In genomic region chr2:15941970-15942710, GRCh38 we compare ENCODE assay signal across 8 cellular contexts. TPM values are rescaled to one million over a fixed set of nuclear protein-coding genes. Genes with fewer than 3 reads are reported as not detected.
DNase-seq lines count a peak whose midpoint lies in the region; ATAC-seq and TF ChIP-seq lines count a peak whose summit lies in the region.

No MANE protein-coding gene starts in this region.

- no peak overlapping the region for H3K27ac ChIP-seq in effector memory CD4-positive, alpha-beta T cell (ENCODE audit: insufficient read depth, low read length, poor library complexity, severe bottlenecking)
- no peak overlapping the region for H3K27ac ChIP-seq in naive thymus-derived CD4-positive, alpha-beta T cell (ENCODE audit: low read depth, low read length)

- CTCF ChIA-PET in Calu3 (lab: Charles Lee): interaction anchor here (0.7 to 1.4 kb wide), 4 partner anchors 276 to 565 kb away, joined by 3 to 6 read pairs (median 4); no protein-coding TSS in a partner anchor
- CTCF ChIA-PET in naive thymus-derived CD4-positive, alpha-beta T cell (lab: Charles Lee): interaction anchor here (0.8 to 1.4 kb wide), 3 partner anchors 340 to 666 kb away, joined by 3 to 5 read pairs (median 3); no protein-coding TSS in a partner anchor

- BruUV-seq in Calu3 (replicated peaks; lab: Mats Ljungman, UMichigan): no TSS peak

- TF ChIP-seq CTCF in Calu3 (IDR thresholded peaks at IDR 0.05; ENCODE audit: unreplicated experiment): no peak

- POLR2A ChIA-PET in naive thymus-derived CD4-positive, alpha-beta T cell (lab: Charles Lee): interaction anchor here (0.8 kb wide), 1 partner anchor 667 kb away, joined by 3 read pairs; no protein-coding TSS in a partner anchor

- intact Hi-C loops in Calu3 (cut with micrococcal nuclease; ENCODE audit: unreplicated experiment): loop anchor here (2.0 to 5.0 kb wide), 8 partner anchors 71 to 665 kb away; no protein-coding TSS in a partner anchor
- intact Hi-C loops in naive thymus-derived CD4-positive, alpha-beta T cell (cut with micrococcal nuclease): loop anchor here in 1 of 2 donors (2.0 kb wide), 1 partner anchor 201 kb away; no protein-coding TSS in a partner anchor
- intact Hi-C loops in posterior vena cava (cut with DNase I): no loop called here

- H3K27ac Mint-ChIP-seq in Calu3 (ENCODE audit: unreplicated experiment): no peak overlapping the region
- no peak overlapping the region for H3K27ac Mint-ChIP-seq in naive thymus-derived CD4-positive, alpha-beta T cell

- H3K36me3 ChIP-seq in effector memory CD4-positive, alpha-beta T cell (ENCODE audit: control insufficient read depth, insufficient read depth, low read length): no peaks in the 10 kb centered on the region
- no peaks in the 10 kb centered on the region for H3K36me3 ChIP-seq in naive thymus-derived CD4-positive, alpha-beta T cell (ENCODE audit: control insufficient read depth in 2 of 3, insufficient read depth in 3 of 3, low read length in 3 of 3)

- peaks cover 41% of the 10 kb centered on the region for H3K36me3 Mint-ChIP-seq in Calu3 (ENCODE audit: insufficient read depth, unreplicated experiment)
- peaks cover 0 to 4% (median 0%) of the 10 kb centered on the region in 5 donors for H3K36me3 Mint-ChIP-seq in naive thymus-derived CD4-positive, alpha-beta T cell

- DNase-seq in Calu3 (no peak), NCI-H2227 (lab: John Stamatoyannopoulos, UW; ENCODE audit: unreplicated experiment) (peak; percentile 53), GM19240 (ENCODE audit: insufficient read length, low spot score) (no peak), HK-2 (ENCODE audit: unreplicated experiment) (no peak), posterior vena cava (ENCODE audit: low spot score) (no peak)
- DNase-seq in effector memory CD4-positive, alpha-beta T cell: no peak
- peak in 4 of 9 donors; percentile 5 to 14 (median 10) for DNase-seq in naive thymus-derived CD4-positive, alpha-beta T cell

- peak overlapping the region; percentile 99 for H3K4me3 Mint-ChIP-seq in Calu3 (ENCODE audit: low read depth, unreplicated experiment)
- peak overlapping the region in 9 of 10 donors; percentile 52 to 86 (median 81) for H3K4me3 Mint-ChIP-seq in naive thymus-derived CD4-positive, alpha-beta T cell

- peaks cover 22% of the 10 kb centered on the region for H3K4me1 Mint-ChIP-seq in Calu3 (ENCODE audit: low read depth, unreplicated experiment)
- peaks cover 7 to 44% (median 31%) of the 10 kb centered on the region in 7 donors for H3K4me1 Mint-ChIP-seq in naive thymus-derived CD4-positive, alpha-beta T cell

- no peaks in the 10 kb centered on the region for H3K9me3 ChIP-seq in effector memory CD4-positive, alpha-beta T cell (ENCODE audit: control insufficient read depth, low read length)
- no peaks in the 10 kb centered on the region for H3K9me3 ChIP-seq in naive thymus-derived CD4-positive, alpha-beta T cell (ENCODE audit: control insufficient read depth in 2 of 3, low read length in 3 of 3)

- H3K9me3 Mint-ChIP-seq in Calu3 (ENCODE audit: low read depth, unreplicated experiment): no peaks in the 10 kb centered on the region
- H3K9me3 Mint-ChIP-seq in naive thymus-derived CD4-positive, alpha-beta T cell: peaks cover 0 to 2% (median 0%) of the 10 kb centered on the region in 11 donors

- peaks cover 19% of the 10 kb centered on the region for H3K4me1 ChIP-seq in effector memory CD4-positive, alpha-beta T cell (ENCODE audit: control insufficient read depth, insufficient read depth, low read length, poor library complexity, severe bottlenecking)
- H3K4me1 ChIP-seq in naive thymus-derived CD4-positive, alpha-beta T cell (ENCODE audit: control insufficient read depth in 2 of 2, insufficient read depth in 2 of 2, low read length in 2 of 2): peaks cover 0 to 25% of the 10 kb centered on the region in 2 donors

- no peaks in the 10 kb centered on the region for H3K27me3 Mint-ChIP-seq in Calu3 (ENCODE audit: unreplicated experiment)
- H3K27me3 Mint-ChIP-seq in naive thymus-derived CD4-positive, alpha-beta T cell: peaks cover 31 to 72% (median 47%) of the 10 kb centered on the region in 5 donors

- no peak for ATAC-seq in naive thymus-derived CD4-positive, alpha-beta T cell
- no peak for ATAC-seq in HG02763 (IDR thresholded peaks at IDR 0.05; ENCODE audit: unreplicated experiment)

- peak overlapping the region; percentile 44 for H3K4me3 ChIP-seq in effector memory CD4-positive, alpha-beta T cell (ENCODE audit: insufficient read depth, low read depth, low read length, poor library complexity, severe bottlenecking)
- peak overlapping the region; percentile 46 for H3K4me3 ChIP-seq in naive thymus-derived CD4-positive, alpha-beta T cell (ENCODE audit: low read length)

- H3K27me3 ChIP-seq in effector memory CD4-positive, alpha-beta T cell (replicated peaks; ENCODE audit: control insufficient read depth, insufficient read depth, low read length, poor library complexity, severe bottlenecking): peaks cover 11% of the 10 kb centered on the region
- peaks cover 0 to 6% of the 10 kb centered on the region in 2 donors for H3K27me3 ChIP-seq in naive thymus-derived CD4-positive, alpha-beta T cell (ENCODE audit: control insufficient read depth in 2 of 2, insufficient read depth in 2 of 2, low read length in 2 of 2)

RNA-seq across cellular contexts. Expression of gene MYCN, which starts 1.8 kb away (rescaled TPM):
- total RNA-seq in Calu3 (2022) (5.5 and 8.7 TPM in 2 replicates), posterior vena cava (1 to 10 TPM in 1 of 2 donors, under 1 TPM in 1; 0.88 to 1.1 TPM)
- total RNA-seq in naive thymus-derived CD4-positive, alpha-beta T cell: 1 to 10 TPM in 1 of 5 experiments, under 1 TPM in 3, not detected in 1; 0.21 to 2.3 (median 0.47) TPM
- polyA plus RNA-seq in naive thymus-derived CD4-positive, alpha-beta T cell: not detected
